Comparison of ENCODE assay signal across 11 cellular contexts in the genomic region with DNA sequence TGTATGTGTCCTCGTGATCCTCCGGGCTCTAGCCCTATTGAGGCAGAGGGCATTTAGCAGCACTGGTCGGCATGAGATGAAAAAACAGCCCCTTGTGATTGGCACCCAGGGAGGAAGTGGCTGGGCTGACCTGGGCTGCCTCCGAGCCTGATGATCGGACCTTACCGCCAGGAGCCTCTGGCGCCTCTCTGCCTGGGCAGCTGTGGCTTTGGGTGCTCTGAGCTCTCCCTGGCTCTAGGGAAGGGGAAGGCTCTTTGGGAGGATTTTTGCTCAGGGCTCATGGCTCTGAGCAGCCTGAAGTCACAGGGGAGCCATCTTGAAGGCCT. TPM values are rescaled to one million over a fixed set of nuclear protein-coding genes. Genes with fewer than 3 reads are reported as not detected.
DNase-seq lines count a peak whose midpoint lies in the region; ATAC-seq and TF ChIP-seq lines count a peak whose summit lies in the region.
"Had no signal": no experiment of that assay in that cellular context is flagged by ENCODE, and none has a peak within 500 bp of the region (broad histone marks: within the 10 kb centered on the region; RNA-seq: fewer than 3 reads in every experiment).

No MANE protein-coding gene starts in this region.

- H2AFZ ChIP-seq in SK-N-SH (ENCODE audit: low read depth) = peak overlapping the region; percentile 57; the same call in 1 of the 2 replicates

- intact Hi-C loops in thyroid gland (cut with DNase I) = no loop called here

- no peak for TF ChIP-seq POLR2A in thyroid gland (IDR thresholded peaks at IDR 0.05)

- peaks cover 13 to 68% of the 10 kb centered on the region in 2 experiments; a peak in 3 of 4 replicates for H3K4me1 ChIP-seq in SK-N-SH (ENCODE audit: control insufficient read depth in 1 of 2, insufficient read depth in 2 of 2, low read depth in 1 of 2, low read length in 1 of 2)
- H3K4me1 ChIP-seq in thyroid gland = peaks cover 20 to 53% of the 10 kb centered on the region in 2 donors

- no peaks in the 10 kb centered on the region for H3K36me3 ChIP-seq in SK-N-SH (replicated peaks in 1 of 2; ENCODE audit: control insufficient read depth in 1 of 2, insufficient read depth in 2 of 2, low read length in 1 of 2)
- no peaks in the 10 kb centered on the region for H3K36me3 ChIP-seq in thyroid gland

- H3K4me1 Mint-ChIP-seq in mesothelial cell of epicardium = peaks cover 31% of the 10 kb centered on the region
- peaks cover 15% of the 10 kb centered on the region for H3K4me1 Mint-ChIP-seq in activated naive CD4-positive, alpha-beta T cell treated with anti-CD3 and anti-CD28 coated beads, Interleukin-2, amount 10 ng/mL, durations not matched to agents 7 days and 5 days

- H3K27me3 Mint-ChIP-seq in mesothelial cell of epicardium (ENCODE audit: low read depth) = peaks cover 7% of the 10 kb centered on the region
- peaks cover 58% of the 10 kb centered on the region for H3K27me3 Mint-ChIP-seq in activated naive CD4-positive, alpha-beta T cell treated with anti-CD3 and anti-CD28 coated beads, Interleukin-2, amount 10 ng/mL, durations not matched to agents 7 days and 5 days
- H3K27me3 Mint-ChIP-seq: activated naive CD4-positive, alpha-beta T cell treated with anti-CD3 and anti-CD28 coated beads, Interleukin-2, amount 50 U/mL, for 24 hours had no signal

- no peaks in the 10 kb centered on the region for H3K36me3 Mint-ChIP-seq in mesothelial cell of epicardium
- H3K36me3 Mint-ChIP-seq in activated naive CD4-positive, alpha-beta T cell treated with anti-CD3 and anti-CD28 coated beads, Interleukin-2, amount 10 ng/mL, durations not matched to agents 7 days and 5 days = no peaks in the 10 kb centered on the region
- H3K36me3 Mint-ChIP-seq: activated naive CD4-positive, alpha-beta T cell treated with anti-CD3 and anti-CD28 coated beads, Interleukin-2, amount 50 U/mL, for 24 hours had no signal

- no peaks in the 10 kb centered on the region for H4K20me1 ChIP-seq in SK-N-SH (ENCODE audit: insufficient read depth)

- no peak for TF ChIP-seq RAD21 in SK-N-SH (IDR thresholded peaks at IDR 0.05; ENCODE audit: low read length)

- H3F3A ChIP-seq in SK-N-SH (replicated peaks; ENCODE audit: insufficient read depth) = peaks cover 8% of the 10 kb centered on the region

- no peak overlapping the region for H3K9ac ChIP-seq in SK-N-SH

- 89% methylated on average over 7 of the region's 7 CpGs for WGBS in SK-N-SH (ENCODE audit: low lambda C conversion rate)
- WGBS in thyroid gland, 2 donors = 66 to 71% methylated on average over 7 of the region's 7 CpGs

- peak overlapping the region; percentile 89 for H3K27ac Mint-ChIP-seq in mesothelial cell of epicardium
- H3K27ac Mint-ChIP-seq in activated naive CD4-positive, alpha-beta T cell treated with anti-CD3 and anti-CD28 coated beads, Interleukin-2, amount 10 ng/mL, durations not matched to agents 7 days and 5 days = no peak overlapping the region
- H3K27ac Mint-ChIP-seq: activated naive CD4-positive, alpha-beta T cell treated with anti-CD3 and anti-CD28 coated beads, Interleukin-2, amount 50 U/mL, for 24 hours; T-helper 1 cell treated with Interleukin-12 subunit alpha and Interleukin-12 subunit beta and Interleukin-4 antibody, amounts not matched to agents 30 μg/mL and 1 μg/mL, for 36 hours had no signal

- no peak for ATAC-seq in SK-N-SH treated with all-trans-retinoic acid at 6 μM for 48 hours

- no peak overlapping the region for H3K4me3 ChIP-seq in SK-N-SH (ENCODE audit: low read depth in 2 of 2, low read length in 1 of 2)
- H3K4me3 ChIP-seq in thyroid gland (replicated peaks in 1 of 3) = no peak overlapping the region
- H3K4me3 ChIP-seq: A549 had no signal

- CTCF ChIA-PET in SK-N-SH (lab: Yijun Ruan, JAX) = interaction anchor here (0.8 to 12.4 kb wide), 10 partner anchors 7 to 187 kb away, joined by 3 to 309 read pairs (median 10); partner anchors contain the start of genes CYGB, PRCD and SPHK1
- CTCF ChIA-PET in activated naive CD4-positive, alpha-beta T cell treated with anti-CD3 and anti-CD28 coated beads, Interleukin-2, amount 10 ng/mL, durations not matched to agents 7 days and 5 days (lab: Charles Lee) = no interaction called here

- no peak for TF ChIP-seq CTCF in SK-N-SH (IDR thresholded peaks at IDR 0.05)
- TF ChIP-seq CTCF in mesothelial cell of epicardium (IDR thresholded peaks at IDR 0.05; ENCODE audit: unreplicated experiment) = no peak
- TF ChIP-seq CTCF in thyroid gland (IDR thresholded peaks at IDR 0.05) = no peak

- no peaks in the 10 kb centered on the region for H3K9me2 ChIP-seq in SK-N-SH

- POLR2A ChIA-PET in SK-N-SH (lab: Yijun Ruan, JAX) = interaction anchor here (1.2 to 11.2 kb wide), 3 partner anchors 10 to 27 kb away, joined by 6 to 245 read pairs (median 34); partner anchors contain the start of gene PRCD

- H3K4me2 ChIP-seq in SK-N-SH = peak overlapping the region; percentile 46; the same call in 1 of the 2 replicates

- DNase-seq in SK-N-SH (peak; percentile 64), caudate nucleus (lab: John Stamatoyannopoulos, UW) (no peak), mesothelial cell of epicardium (ENCODE audit: low spot score in 2 of 2, unreplicated experiment in 2 of 2) (no peak), thyroid gland (no peak), DMS53 treated with DMSO at 0.1 percent for 48 hours (lab: John Stamatoyannopoulos, UW; ENCODE audit: unreplicated experiment) (no peak), HCEC 1CT (no peak)
- DNase-seq in activated naive CD4-positive, alpha-beta T cell treated with anti-CD3 and anti-CD28 coated beads, Interleukin-2, amount 10 ng/mL, durations not matched to agents 7 days and 5 days = no peak

- H3K27me3 ChIP-seq in SK-N-SH (ENCODE audit: insufficient read depth) (0 out of 2 replicates have a peak, but pooled peaks cover 6% of the 10 kb centered on the region), thyroid gland (no peaks in the 10 kb centered on the region)

- H3K79me2 ChIP-seq in SK-N-SH (ENCODE audit: insufficient read depth) = no peaks in the 10 kb centered on the region

- H3K9me3 Mint-ChIP-seq in mesothelial cell of epicardium = no peaks in the 10 kb centered on the region
- H3K9me3 Mint-ChIP-seq in activated naive CD4-positive, alpha-beta T cell treated with anti-CD3 and anti-CD28 coated beads, Interleukin-2, amount 10 ng/mL, durations not matched to agents 7 days and 5 days = no peaks in the 10 kb centered on the region
- H3K9me3 Mint-ChIP-seq: activated naive CD4-positive, alpha-beta T cell treated with anti-CD3 and anti-CD28 coated beads, Interleukin-2, amount 50 U/mL, for 24 hours; T-helper 1 cell treated with Interleukin-12 subunit alpha and Interleukin-12 subunit beta and Interleukin-4 antibody, amounts not matched to agents 30 μg/mL and 1 μg/mL, for 36 hours had no signal

- no peak for TF ChIP-seq EP300 in SK-N-SH (IDR thresholded peaks at IDR 0.05; ENCODE audit: borderline replicate concordance in 1 of 2, low read depth in 1 of 2, low read length in 1 of 2)

- H3K27ac ChIP-seq in SK-N-SH (ENCODE audit: low read depth in 2 of 2, low read length in 1 of 2) = peak overlapping the region in 1 of 2 experiments; percentile 89; a peak in 2 of 4 replicates
- peak overlapping the region; percentile 91 for H3K27ac ChIP-seq in caudate nucleus (ENCODE audit: low read depth, low read length)
- peak overlapping the region; percentile 89 to 95 (median 93) for H3K27ac ChIP-seq in thyroid gland

- H3K4me3 Mint-ChIP-seq in mesothelial cell of epicardium = no peak overlapping the region
- H3K4me3 Mint-ChIP-seq in activated naive CD4-positive, alpha-beta T cell treated with anti-CD3 and anti-CD28 coated beads, Interleukin-2, amount 10 ng/mL, durations not matched to agents 7 days and 5 days = no peak overlapping the region
- H3K4me3 Mint-ChIP-seq: activated naive CD4-positive, alpha-beta T cell treated with anti-CD3 and anti-CD28 coated beads, Interleukin-2, amount 50 U/mL, for 24 hours; T-helper 1 cell treated with Interleukin-12 subunit alpha and Interleukin-12 subunit beta and Interleukin-4 antibody, amounts not matched to agents 30 μg/mL and 1 μg/mL, for 36 hours had no signal

- H3K9me3 ChIP-seq in SK-N-SH = no peaks in the 10 kb centered on the region
- no peaks in the 10 kb centered on the region for H3K9me3 ChIP-seq in thyroid gland
- H3K9me3 ChIP-seq: A549 had no signal

TF ChIP-seq in SK-N-SH treated with all-trans-retinoic acid at 6 μM for 48 hours, 23 proteins besides CTCF, POLR2A, EP300 and RAD21:
- TF ChIP-seq BACH2 (CRISPR knock-in tag; IDR thresholded peaks at IDR 0.05; ENCODE audit: borderline replicate concordance) (no peak), ZNF70 (CRISPR knock-in tag; IDR thresholded peaks at IDR 0.05) (no peak), PPARA (CRISPR knock-in tag; IDR thresholded peaks at IDR 0.05; ENCODE audit: borderline replicate concordance) (no peak), ESRRG (CRISPR knock-in tag; IDR thresholded peaks at IDR 0.05) (no peak), TCF4 (CRISPR knock-in tag; IDR thresholded peaks at IDR 0.05; ENCODE audit: borderline replicate concordance) (no peak)
TF ChIP-seq in SK-N-SH treated with all-trans-retinoic acid at 6 μM for 48 hours: peak in this region for 0.

RNA-seq across cellular contexts. Expression of gene CYGB, which starts 7.1 kb away (rescaled TPM):
- polyA plus RNA-seq in SK-N-SH (2012; rRNA removed) = 1.7 and 3.7 TPM in 2 replicates
- polyA plus RNA-seq in SK-N-SH (2012; cell fraction: cytosol; rRNA removed) = 1.3 and 3.2 TPM in 2 replicates
- polyA plus RNA-seq in SK-N-SH (2012; cell fraction: nucleus; rRNA removed) = 1.1 and 1.7 TPM in 2 replicates
- total RNA-seq in mesothelial cell of epicardium (8.6 to 10.4 TPM (median 10.1 TPM) in 3 replicates), thyroid gland (10 to 100 TPM; 14.7 to 32.3 (median 25.6) TPM)

RNA-seq across cellular contexts. Expression of gene PRCD, which starts 9.4 kb away (rescaled TPM):
- polyA plus RNA-seq in SK-N-SH (2012; rRNA removed) = 2.2 and 5.0 TPM in 2 replicates
- 5.8 and 8.0 TPM in 2 replicates for polyA plus RNA-seq in SK-N-SH (2012; cell fraction: cytosol; rRNA removed)
- 5.6 and 13.2 TPM in 2 replicates for polyA plus RNA-seq in SK-N-SH (2012; cell fraction: nucleus; rRNA removed)
- total RNA-seq in mesothelial cell of epicardium (8.7 to 9.9 TPM (median 9.9 TPM) in 3 replicates), thyroid gland (1 to 10 TPM; 1.5 to 8.3 (median 4.2) TPM)
- polyA plus RNA-seq: A549 had no signal

RNA-seq across cellular contexts. Expression of gene RHBDF2, which starts 29.2 kb away (rescaled TPM):
- 14.0 and 16.1 TPM in 2 replicates for polyA plus RNA-seq in SK-N-SH (2012; rRNA removed)
- polyA plus RNA-seq in SK-N-SH (2012; cell fraction: cytosol; rRNA removed) = 7.0 and 9.1 TPM in 2 replicates
- 51.9 and 65.9 TPM in 2 replicates for polyA plus RNA-seq in SK-N-SH (2012; cell fraction: nucleus; rRNA removed)
- total RNA-seq in mesothelial cell of epicardium = 19.1 to 21.6 TPM (median 21.5 TPM) in 3 replicates
- 10 to 100 TPM; 16.4 to 31.1 (median 22.1) TPM for total RNA-seq in thyroid gland

RNA-seq across cellular contexts. Expression of gene ST6GALNAC2, which starts 55.2 kb away (rescaled TPM):
- polyA plus RNA-seq in SK-N-SH (2012; rRNA removed) = 0.57 and 0.94 TPM in 2 replicates
- polyA plus RNA-seq in SK-N-SH (2012; cell fraction: cytosol; rRNA removed) = 0.44 and 0.60 TPM in 2 replicates
- 0.49 and 1.7 TPM in 2 replicates for polyA plus RNA-seq in SK-N-SH (2012; cell fraction: nucleus; rRNA removed)
- total RNA-seq in mesothelial cell of epicardium (1.3 to 1.9 TPM (median 1.5 TPM) in 3 replicates), thyroid gland (10 to 100 TPM; 32.7 to 65.4 (median 42.6) TPM)
